8 cellular contexts compared by ENCODE assay signal in the genomic region with DNA sequence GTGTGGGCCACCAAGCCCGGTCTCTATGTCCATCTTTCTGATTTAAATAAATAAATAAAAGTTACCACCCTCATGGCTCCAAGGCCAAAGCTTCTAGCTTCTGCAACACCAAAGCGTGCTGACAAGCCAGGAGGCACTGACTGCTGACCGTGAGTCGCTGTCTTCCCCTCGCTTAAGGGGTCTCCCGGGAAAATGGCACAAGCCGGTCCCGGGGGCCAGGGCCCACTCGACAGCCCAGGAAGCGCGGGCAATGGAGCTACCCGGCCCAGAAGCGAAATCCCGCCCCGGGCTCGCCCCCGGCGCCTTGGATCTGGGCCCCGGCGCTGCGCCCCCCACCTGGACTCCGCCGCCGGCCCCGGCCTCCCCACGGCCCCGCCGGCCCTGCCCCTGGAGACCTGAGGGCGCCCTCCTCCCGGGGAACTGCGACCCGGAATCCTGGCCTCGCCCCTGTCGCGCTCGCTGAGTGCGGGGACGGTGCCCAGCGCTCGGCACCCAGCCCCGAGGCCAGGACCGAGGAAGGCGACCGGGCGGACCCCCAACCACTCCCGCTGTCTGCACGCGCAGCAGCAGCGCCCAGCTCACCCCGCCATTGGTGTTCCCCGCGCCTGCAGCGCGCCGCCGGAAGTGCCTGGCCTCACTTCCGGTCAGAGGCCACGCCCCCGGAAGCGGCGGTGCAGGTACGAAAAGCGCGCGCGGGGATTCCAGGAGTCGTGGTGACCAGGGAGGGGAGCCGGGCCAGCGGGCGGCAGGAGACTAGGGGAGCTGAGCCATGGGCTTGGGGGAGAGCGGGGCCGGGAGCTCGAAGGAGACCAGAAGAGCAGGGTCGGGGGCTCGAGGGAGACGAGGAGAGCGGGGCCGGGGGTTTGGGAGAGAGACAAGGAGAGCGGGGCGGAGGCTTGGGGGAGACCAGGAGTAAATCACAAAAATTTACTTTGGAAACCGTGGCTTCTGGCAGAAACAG. TPM values are rescaled to one million over a fixed set of nuclear protein-coding genes. Genes with fewer than 3 reads are reported as not detected.
DNase-seq lines count a peak whose midpoint lies in the region; ATAC-seq and TF ChIP-seq lines count a peak whose summit lies in the region.

A gene (minus strand): TSS at position 626 of the 961 bp plus-strand sequence. CDS start 36 bp downstream, at position 590.
A gene (plus strand): TSS at position 647 of the 961 bp plus-strand sequence. CDS start 2,349 bp downstream, outside the sequence.

- H3K9me3 Mint-ChIP-seq in neural crest cell = no peaks in the 10 kb centered on the region
- H3K9me3 Mint-ChIP-seq in stimulated activated naive CD8-positive, alpha-beta T cell treated with anti-CD3 and anti-CD28 coated beads, Interleukin-15, amount 100 ng/mL, for 72 hours = no peaks in the 10 kb centered on the region

- no peaks in the 10 kb centered on the region for H3K36me3 Mint-ChIP-seq in neural crest cell (ENCODE audit: low read depth)

- peak within 1 kb of the TSS; percentile 66 for H3K4me3 ChIP-seq in Jurkat, Clone E6-1 (ENCODE audit: low read length)
- H3K4me3 ChIP-seq in foreskin fibroblast (ENCODE audit: low read depth in 1 of 2, low read length in 2 of 2) = peak within 1 kb of the TSS; percentile 57 to 90

- peak; percentile 44 for DNase-seq in DMS114 treated with DMSO at 0.1 percent for 48 hours (lab: John Stamatoyannopoulos, UW; ENCODE audit: unreplicated experiment)
- DNase-seq in Jurkat, Clone E6-1 (ENCODE audit: low read depth, low spot score) = peak; percentile 41
- DNase-seq in SHP77 (lab: John Stamatoyannopoulos, UW) = peak; percentile 80 to 91
- peak; percentile 45 for DNase-seq in activated gamma-delta T cell (lab: John Stamatoyannopoulos, UW)
- DNase-seq in foreskin fibroblast = peak; percentile 65 to 89
- peak; percentile 80 for DNase-seq in neural crest cell (ENCODE audit: low read depth, low spot score)
- DNase-seq in stimulated activated naive CD8-positive, alpha-beta T cell treated with anti-CD3 and anti-CD28 coated beads, Interleukin-15, amount 100 ng/mL, for 72 hours = peak; percentile 68 to 81

- H3K27me3 Mint-ChIP-seq in neural crest cell (ENCODE audit: low read depth) = no peaks in the 10 kb centered on the region
- H3K27me3 Mint-ChIP-seq in stimulated activated naive CD8-positive, alpha-beta T cell treated with anti-CD3 and anti-CD28 coated beads, Interleukin-15, amount 100 ng/mL, for 72 hours = no peaks in the 10 kb centered on the region

- TF ChIP-seq CTCF in foreskin fibroblast (IDR thresholded peaks at IDR 0.05; ENCODE audit: low read depth, low read length) (no peak), neural crest cell (conservative IDR thresholded peaks at IDR 0.05) (no peak)

- H3K4me3 Mint-ChIP-seq in neural crest cell = peak within 1 kb of the TSS; percentile 94
- H3K4me3 Mint-ChIP-seq in stimulated activated naive CD8-positive, alpha-beta T cell treated with anti-CD3 and anti-CD28 coated beads, Interleukin-15, amount 100 ng/mL, for 72 hours = peak within 1 kb of the TSS; percentile 100

- ATAC-seq in GM21515 (IDR thresholded peaks at IDR 0.05; ENCODE audit: unreplicated experiment) = peak; percentile 55
- peak; percentile 87 for ATAC-seq in stimulated activated naive CD8-positive, alpha-beta T cell treated with anti-CD3 and anti-CD28 coated beads, Interleukin-15, amount 100 ng/mL, for 72 hours

- H3K27ac Mint-ChIP-seq in neural crest cell (ENCODE audit: unreplicated experiment) = peak within 1 kb of the TSS; percentile 97
- peak within 1 kb of the TSS; percentile 98 for H3K27ac Mint-ChIP-seq in stimulated activated naive CD8-positive, alpha-beta T cell treated with anti-CD3 and anti-CD28 coated beads, Interleukin-15, amount 100 ng/mL, for 72 hours

- H3K4me1 Mint-ChIP-seq in neural crest cell = peaks cover 16% of the 10 kb centered on the region
- H3K4me1 Mint-ChIP-seq in stimulated activated naive CD8-positive, alpha-beta T cell treated with anti-CD3 and anti-CD28 coated beads, Interleukin-15, amount 100 ng/mL, for 72 hours = peaks cover 41% of the 10 kb centered on the region

RNA-seq across cellular contexts. Expression of the first gene that starts in this region (rescaled TPM):
- polyA plus RNA-seq in Jurkat, Clone E6-1 (2012; ENCODE audit: insufficient read depth, insufficient read length) = 63.9 TPM
- total RNA-seq in neural crest cell = 45.1 and 48.5 TPM in 2 replicates

RNA-seq across cellular contexts. Expression of the second gene that starts in this region (rescaled TPM):
- polyA plus RNA-seq in Jurkat, Clone E6-1 (2012; ENCODE audit: insufficient read depth, insufficient read length) = 403 TPM
- total RNA-seq in neural crest cell = 54.9 and 60.2 TPM in 2 replicates

Comparison
In these comparisons a context has a peak if more than half of its experiments do, and no peak if none do; other contexts are left out.
1. Peak in every context shown above with its lines: DNase-seq, ATAC-seq and H3K4me3 ChIP-seq.